ENCODE assay signal across 1 cellular context in the genomic region with DNA sequence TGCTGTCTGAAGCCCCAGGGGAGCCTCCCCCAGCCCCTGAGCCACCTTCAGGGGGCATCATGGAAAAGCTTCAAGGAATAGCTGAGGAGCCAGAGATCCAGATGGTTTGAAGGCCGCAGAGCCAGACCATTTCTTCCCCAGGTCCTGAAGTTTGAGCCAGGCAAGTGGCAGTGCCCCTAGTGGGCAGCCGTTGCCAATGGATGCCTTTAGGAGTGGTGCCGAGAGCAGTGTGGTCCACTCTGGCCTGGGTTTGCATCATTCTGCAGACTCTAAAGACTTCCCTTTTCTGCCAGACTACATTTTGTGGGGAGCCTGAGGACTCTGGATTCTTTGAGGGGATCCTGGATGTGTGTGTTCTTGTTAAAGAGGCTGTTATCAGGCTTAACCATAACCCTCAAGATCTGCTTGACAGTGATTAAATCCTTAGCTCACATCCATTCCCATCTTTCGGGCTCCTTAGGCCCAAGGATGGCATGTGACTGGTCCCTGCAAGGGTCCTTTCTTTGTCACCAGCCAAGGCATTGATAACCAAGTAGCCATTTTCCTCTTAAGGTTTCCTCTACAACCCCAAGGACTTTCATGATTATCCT.
TF ChIP-seq lines count a peak whose summit lies in the region.

No MANE protein-coding gene starts in this region.

TF ChIP-seq in H1, 55 proteins besides CTCF, POLR2A, EP300 and RAD21:
- TF ChIP-seq TAF7 (optimal IDR thresholded peaks at IDR 0.05; ENCODE audit: borderline replicate concordance, low read depth, low read length) (no peak), POU5F1 (IDR thresholded peaks at IDR 0.05; ENCODE audit: low read depth, low read length) (no peak), ATF3 (IDR thresholded peaks at IDR 0.05; ENCODE audit: insufficient read depth, low read depth, low read length) (no peak), CEBPB (IDR thresholded peaks at IDR 0.05; ENCODE audit: low read depth, low read length) (no peak), SRF (IDR thresholded peaks at IDR 0.05; ENCODE audit: low read depth, low read length) (no peak), ZNF274 (IDR thresholded peaks at IDR 0.05; ENCODE audit: borderline replicate concordance, extremely low read depth, low read length) (no peak), ATF2 (IDR thresholded peaks at IDR 0.05; ENCODE audit: low read length) (no peak), NRF1 (IDR thresholded peaks at IDR 0.05; ENCODE audit: low read depth, low read length) (no peak), CREB1 (IDR thresholded peaks at IDR 0.05) (no peak), HDAC2 (IDR thresholded peaks at IDR 0.05; ENCODE audit: borderline replicate concordance in 1 of 2, low read depth in 2 of 2, low read length in 2 of 2) (no peak), JUND (IDR thresholded peaks at IDR 0.05; ENCODE audit: low read length) (no peak), SIX5 (IDR thresholded peaks at IDR 0.05; ENCODE audit: low read depth, low read length) (no peak), SAP30 (IDR thresholded peaks at IDR 0.05; ENCODE audit: insufficient read depth, insufficient replicate concordance, low read length) (no peak), YY1 (IDR thresholded peaks at IDR 0.05; ENCODE audit: low read depth, low read length) (no peak), CBX5 (IDR thresholded peaks at IDR 0.05; ENCODE audit: low read depth, low read length) (no peak), SP1 (IDR thresholded peaks at IDR 0.05; ENCODE audit: low read depth, low read length) (no peak), SIRT6 (IDR thresholded peaks at IDR 0.05; ENCODE audit: low read length) (no peak), RBBP5 (IDR thresholded peaks at IDR 0.05; ENCODE audit: borderline replicate concordance, low read depth, low read length) (no peak), GTF2F1 (IDR thresholded peaks at IDR 0.05; ENCODE audit: borderline replicate concordance, low read depth, low read length) (no peak)
